Comparison of ENCODE assay signal across 1 cellular context in the genomic region with DNA sequence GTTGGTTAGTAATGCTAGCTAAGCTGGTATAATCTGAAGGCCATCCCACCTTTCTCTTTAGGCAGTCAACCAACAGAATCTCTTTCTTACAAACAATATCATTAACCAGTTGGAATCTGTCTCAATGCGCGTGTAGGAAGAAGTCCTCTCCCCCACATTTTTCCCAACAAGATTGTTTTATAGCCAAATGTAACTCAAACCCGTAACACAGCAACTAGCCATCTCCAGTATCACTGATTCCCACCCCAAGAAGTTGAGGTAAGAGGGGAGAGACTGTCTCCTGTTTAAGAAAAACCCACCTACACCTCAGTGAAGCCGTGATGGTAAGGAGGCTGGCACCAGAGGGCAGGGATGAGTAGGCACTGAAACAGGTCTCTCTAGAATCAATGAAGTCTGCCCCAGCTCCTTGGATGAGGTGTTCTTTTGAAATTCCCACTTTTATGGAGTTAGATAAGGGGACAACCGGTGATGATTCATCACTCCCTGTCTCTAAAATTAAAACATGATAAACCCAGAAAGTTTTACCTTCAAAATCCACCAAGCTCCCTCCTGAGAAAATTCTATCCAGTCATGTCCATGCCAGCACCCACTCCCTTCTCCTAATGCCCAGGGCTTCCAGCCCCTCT.
A peak's percentile ranks its signal among the peaks of the same experiment; 100 is the strongest.
TF ChIP-seq lines count a peak whose summit lies in the region.

No MANE protein-coding gene starts in this region.

TF ChIP-seq in K562, 482 proteins besides CTCF, POLR2A, EP300 and RAD21:
- TF ChIP-seq POLR2AphosphoS5 (IDR thresholded peaks at IDR 0.05; ENCODE audit: control insufficient read depth, insufficient read depth, low read depth, low read length): 0 out of 2 replicates have a peak, but pooled peaks have one; percentile 41
- TF ChIP-seq ARID1B (IDR thresholded peaks at IDR 0.05): no peak; the same call in 1 of the 2 replicates
- 0 out of 2 replicates have a peak, but pooled peaks have one; percentile 36 for TF ChIP-seq ZBTB40 (IDR thresholded peaks at IDR 0.05)
- no peak for TF ChIP-seq ZBTB40 (CRISPR knock-in tag; IDR thresholded peaks at IDR 0.05)
- peak; percentile 52; the same call in 1 of the 2 replicates for TF ChIP-seq JUND (IDR thresholded peaks at IDR 0.05; ENCODE audit: borderline replicate concordance, low read depth, low read length)
- TF ChIP-seq JUND (tag; IDR thresholded peaks at IDR 0.05; ENCODE audit: borderline replicate concordance, low read depth, low read length): peak; percentile 43; the same call in 1 of the 3 replicates
- TF ChIP-seq BRF1 (IDR thresholded peaks at IDR 0.05; ENCODE audit: borderline replicate concordance, extremely low read depth, insufficient read length): no peak
- TF ChIP-seq ATF3 (IDR thresholded peaks at IDR 0.05): peak; percentile 55
- TF ChIP-seq ATF3 (CRISPR knock-in tag; conservative IDR thresholded peaks at IDR 0.05): no peak
- TF ChIP-seq FOSL1 (tag; conservative IDR thresholded peaks at IDR 0.05): peak; percentile 73
- no peak for TF ChIP-seq MXD1 (CRISPR knock-in tag; IDR thresholded peaks at IDR 0.05; ENCODE audit: borderline replicate concordance, poor library complexity, severe bottlenecking)
